Comparison of ENCODE assay signal across 10 cellular contexts in the genomic region with DNA sequence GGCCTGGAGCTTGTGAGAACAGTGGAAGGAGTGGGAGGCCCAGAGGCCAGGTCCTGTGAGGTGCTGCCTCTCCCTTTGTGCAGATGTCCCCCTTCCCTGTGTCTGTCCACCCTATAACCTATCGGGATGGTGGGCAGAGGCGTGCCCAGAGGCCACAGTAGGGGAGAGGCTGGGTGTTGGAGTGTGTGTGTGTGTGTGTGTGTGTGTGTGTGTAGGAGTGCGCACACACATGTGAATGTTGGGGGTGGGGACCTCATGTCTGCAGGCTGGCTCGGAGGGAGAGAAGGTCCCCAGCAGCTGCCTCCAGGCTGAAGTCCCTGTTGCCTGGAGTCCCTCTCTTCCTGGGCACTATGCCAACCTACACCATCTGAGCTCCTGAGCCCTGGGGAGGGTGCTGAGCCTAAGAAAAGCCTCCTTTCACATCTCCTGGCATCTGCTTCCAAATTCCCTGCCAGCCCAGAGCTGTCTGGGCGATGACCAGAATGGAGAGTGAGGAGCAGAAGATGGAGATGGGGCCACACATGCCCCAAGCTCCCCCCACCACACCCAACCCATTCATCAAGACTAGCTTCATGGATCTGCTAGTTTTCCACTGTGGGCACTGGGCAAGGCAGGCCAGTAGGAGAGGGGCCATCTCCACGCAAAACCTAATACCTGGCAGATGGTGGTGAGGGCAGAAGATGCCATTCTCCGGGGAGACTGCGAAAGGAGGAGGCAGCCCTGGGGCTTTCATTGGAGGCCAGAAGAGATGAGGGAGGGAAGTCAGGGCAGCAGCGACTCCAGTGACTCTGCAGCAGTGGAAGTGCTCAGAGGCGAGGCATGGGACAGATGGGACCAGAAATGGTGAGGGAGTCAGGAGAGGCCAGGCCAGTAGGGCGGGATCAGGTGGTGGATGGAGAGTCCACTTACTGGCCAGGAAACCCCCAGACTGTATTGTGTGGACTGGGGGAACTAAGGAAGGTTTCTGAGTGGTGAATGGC. TPM values are rescaled to one million over a fixed set of nuclear protein-coding genes. Genes with fewer than 3 reads are reported as not detected.
DNase-seq lines count a peak whose midpoint lies in the region; ATAC-seq, FAIRE-seq and TF ChIP-seq lines count a peak whose summit lies in the region.
"Had no signal": no experiment of that assay in that cellular context is flagged by ENCODE, and none has a peak within 500 bp of the region (broad histone marks: within the 10 kb centered on the region; RNA-seq: fewer than 3 reads in every experiment).

No MANE protein-coding gene starts in this region.

- H3K27me3 Mint-ChIP-seq in activated CD8-positive, alpha-beta T cell treated with anti-CD3 and anti-CD28 coated beads for 36 hours, result no peaks in the 10 kb centered on the region

- peak; percentile 42 for ATAC-seq in Right ventricle myocardium superior (ENCODE audit: poor library complexity)
- no peak for ATAC-seq in stimulated activated naive CD8-positive, alpha-beta T cell treated with anti-CD3 and anti-CD28 coated beads, Interleukin-15, Interleukin-2, amounts not matched to agents 100 U/mL and 50 U/mL, for 24 hours
- ATAC-seq in activated CD8-positive, alpha-beta T cell treated with anti-CD3 and anti-CD28 coated beads for 36 hours, result no peak
- ATAC-seq: naive thymus-derived CD8-positive, alpha-beta T cell had no signal

- no peak for FAIRE-seq in kidney (lab: Jason Lieb, UNC)
- FAIRE-seq: bronchial epithelial cell had no signal

- no peak for TF ChIP-seq CTCF in kidney (IDR thresholded peaks at IDR 0.05; ENCODE audit: borderline replicate concordance, extremely low read depth, insufficient read depth)
- no peak for TF ChIP-seq CTCF in activated CD8-positive, alpha-beta T cell treated with anti-CD3 and anti-CD28 coated beads for 36 hours (IDR thresholded peaks at IDR 0.05)

- peaks cover 19% of the 10 kb centered on the region; the same call in 1 of the 2 replicates for H3K27me3 ChIP-seq in SJCRH30

- H3K36me3 Mint-ChIP-seq in activated CD8-positive, alpha-beta T cell treated with anti-CD3 and anti-CD28 coated beads for 36 hours (ENCODE audit: low read depth), result no peaks in the 10 kb centered on the region
- H3K36me3 Mint-ChIP-seq: naive thymus-derived CD8-positive, alpha-beta T cell had no signal

- H3K4me1 ChIP-seq in SJCRH30 (peaks cover 8% of the 10 kb centered on the region; the same call in 1 of the 2 replicates), kidney (ENCODE audit: control insufficient read depth in 1 of 2, insufficient read depth in 1 of 2, low read depth in 1 of 2, low read length in 2 of 2) (peaks cover 0 to 3% of the 10 kb centered on the region in 2 donors)

- H3K9me3 ChIP-seq in SJCRH30 (replicated peaks), result no peaks in the 10 kb centered on the region
- H3K9me3 ChIP-seq in kidney (ENCODE audit: control insufficient read depth in 1 of 2, low read length in 2 of 2), result no peaks in the 10 kb centered on the region

- no peaks in the 10 kb centered on the region for H3K4me1 Mint-ChIP-seq in activated CD8-positive, alpha-beta T cell treated with anti-CD3 and anti-CD28 coated beads for 36 hours (ENCODE audit: low read depth)
- H3K4me1 Mint-ChIP-seq: naive thymus-derived CD8-positive, alpha-beta T cell had no signal

- H3K4me3 ChIP-seq in SJCRH30 (no peak overlapping the region), kidney (ENCODE audit: low read length in 2 of 2) (no peak overlapping the region)

- no peak overlapping the region for H3K9ac ChIP-seq in kidney (ENCODE audit: low read length in 2 of 2)

- CTCF ChIA-PET in activated CD8-positive, alpha-beta T cell treated with anti-CD3 and anti-CD28 coated beads for 36 hours (lab: Charles Lee), result no interaction called here

- H3K27ac ChIP-seq in SJCRH30 (no peak overlapping the region), kidney (ENCODE audit: low read depth in 2 of 2, low read length in 2 of 2) (no peak overlapping the region)

- H3K36me3 ChIP-seq in SJCRH30 (no peaks in the 10 kb centered on the region), kidney (ENCODE audit: control insufficient read depth in 1 of 2, insufficient read depth in 2 of 2, low read length in 2 of 2) (no peaks in the 10 kb centered on the region)

- no peaks in the 10 kb centered on the region for H3K9me3 Mint-ChIP-seq in activated CD8-positive, alpha-beta T cell treated with anti-CD3 and anti-CD28 coated beads for 36 hours
- H3K9me3 Mint-ChIP-seq: naive thymus-derived CD8-positive, alpha-beta T cell had no signal

- H3K27ac Mint-ChIP-seq in activated CD8-positive, alpha-beta T cell treated with anti-CD3 and anti-CD28 coated beads for 36 hours, result no peak overlapping the region
- H3K27ac Mint-ChIP-seq: naive thymus-derived CD8-positive, alpha-beta T cell had no signal

- DNase-seq in Right ventricle myocardium superior (no peak), cardiac septum (ENCODE audit: low spot score) (no peak), SJCRH30 (peak; percentile 69 to 84), kidney (peak; percentile 40), foreskin melanocyte (no peak)
- DNase-seq in stimulated activated naive CD8-positive, alpha-beta T cell treated with anti-CD3 and anti-CD28 coated beads, Interleukin-15, Interleukin-2, amounts not matched to agents 100 U/mL and 50 U/mL, for 24 hours, result no peak
- DNase-seq in activated CD8-positive, alpha-beta T cell treated with anti-CD3 and anti-CD28 coated beads for 36 hours, result no peak
- no peak for DNase-seq in effector CD8-positive, alpha-beta T cell (lab: John Stamatoyannopoulos, UW)

- POLR2A ChIA-PET in activated CD8-positive, alpha-beta T cell treated with anti-CD3 and anti-CD28 coated beads for 36 hours (lab: Charles Lee), result no interaction called here

- no peak overlapping the region for H3K4me3 Mint-ChIP-seq in activated CD8-positive, alpha-beta T cell treated with anti-CD3 and anti-CD28 coated beads for 36 hours
- H3K4me3 Mint-ChIP-seq: naive thymus-derived CD8-positive, alpha-beta T cell had no signal

- intact Hi-C loops in Right ventricle myocardium superior (cut with DNase I) (no loop called here), cardiac septum (cut with DNase I) (no loop called here), kidney (cut with DNase I) (no loop called here)
- intact Hi-C loops in activated CD8-positive, alpha-beta T cell treated with anti-CD3 and anti-CD28 coated beads for 36 hours (cut with micrococcal nuclease), result no loop called here

RNA-seq across cellular contexts. Expression of gene KCNK3, which starts 20.3 kb away (rescaled TPM):
- 2.7 TPM for total RNA-seq in Right ventricle myocardium superior
- 0.70 TPM for total RNA-seq in cardiac septum
- 0.02 and 0.08 TPM in 2 replicates for total RNA-seq in SJCRH30 (2014; rRNA removed; shearing (Covaris generic))
- 8.1 TPM for total RNA-seq in kidney
- polyA plus RNA-seq in kidney (ENCODE audit: insufficient read depth, low read depth, low replicate concordance), result 2.1 TPM
- total RNA-seq in activated CD8-positive, alpha-beta T cell treated with anti-CD3 and anti-CD28 coated beads for 36 hours, result not detected
- total RNA-seq: bronchial epithelial cell; naive thymus-derived CD8-positive, alpha-beta T cell had no signal
- polyA plus RNA-seq: naive thymus-derived CD8-positive, alpha-beta T cell had no signal

RNA-seq across cellular contexts. Expression of gene SLC35F6, which starts 51.3 kb away (rescaled TPM):
- 18.3 TPM for total RNA-seq in Right ventricle myocardium superior
- total RNA-seq in cardiac septum, result 18.6 TPM
- 37.8 and 40.6 TPM in 2 replicates for total RNA-seq in SJCRH30 (2014; rRNA removed; shearing (Covaris generic))
- 63.7 TPM for total RNA-seq in kidney
- 43.1 TPM for polyA plus RNA-seq in kidney (ENCODE audit: insufficient read depth, low read depth, low replicate concordance)
- total RNA-seq in activated CD8-positive, alpha-beta T cell treated with anti-CD3 and anti-CD28 coated beads for 36 hours, result 1 to 10 TPM; 4.2 to 4.6 TPM

Comparison
In these comparisons a context has a peak if more than half of its experiments do, and no peak if none do; other contexts are left out.
1. DNase-seq: peak in SJCRH30 (2 of 2) and kidney (single experiment); none in Right ventricle myocardium superior (single experiment), cardiac septum (single experiment), stimulated activated naive CD8-positive, alpha-beta T cell treated with anti-CD3 and anti-CD28 coated beads, Interleukin-15, Interleukin-2, amounts not matched to agents 100 U/mL and 50 U/mL, for 24 hours (single experiment), foreskin melanocyte (single experiment), activated CD8-positive, alpha-beta T cell treated with anti-CD3 and anti-CD28 coated beads for 36 hours (single experiment) and effector CD8-positive, alpha-beta T cell (single experiment).